Comparison of ENCODE assay signal across 19 cellular contexts in genomic region chr11:76230392-76230791, GRCh38. TPM values are rescaled to one million over a fixed set of nuclear protein-coding genes. Genes with fewer than 3 reads are reported as not detected.
"Had no signal": no experiment of that assay in that cellular context is flagged by ENCODE, and none has a peak within 500 bp of the region (broad histone marks: within the 10 kb centered on the region; RNA-seq: fewer than 3 reads in every experiment).

No MANE protein-coding gene starts in this region.

- DNase-seq: activated CD4-positive, alpha-beta T cell treated with anti-CD3 and anti-CD28 coated beads, Interleukin-2, amount 50 U/mL, for 1 hour; activated CD8-positive, alpha-beta memory T cell treated with anti-CD3 and anti-CD28 coated beads, Interleukin-2, amount 50 U/mL, for 4 hours; activated naive CD4-positive, alpha-beta T cell treated with anti-CD3 and anti-CD28 coated beads for 36 hours; activated T-cell treated with anti-CD3 and anti-CD28 coated beads, Interleukin-2, amount 50 U/mL, for 4 hours; brain microvascular endothelial cell; heart right ventricle; natural killer cell; nucleus accumbens; stimulated activated CD4-positive, alpha-beta T cell treated with anti-CD3 and anti-CD28 coated beads, Interleukin-12 subunit alpha, Interleukin-12 subunit beta, amount 100 ng/mL, for 4 hours; stimulated activated CD4-positive, alpha-beta T cell treated with anti-CD3 and anti-CD28 coated beads, Interleukin-1b, Interleukin-23, amount 100 ng/mL, for 48 hours; stimulated activated naive CD8-positive, alpha-beta T cell treated with anti-CD3 and anti-CD28 coated beads, Interleukin-15, amount 100 ng/mL, for 72 hours; T-helper 1 cell; trophoblast cell had no signal

- H3K4me3 ChIP-seq: coronary artery, gastroesophageal sphincter, heart right ventricle, lung, vagina had no signal

- H3K27ac ChIP-seq: brain microvascular endothelial cell, coronary artery, gastroesophageal sphincter, heart right ventricle, vagina had no signal

- H3K27me3 ChIP-seq: gastroesophageal sphincter, heart right ventricle, vagina had no signal

- H3K36me3 ChIP-seq: brain microvascular endothelial cell, gastroesophageal sphincter, heart right ventricle, vagina had no signal

- H3K9me3 ChIP-seq: gastroesophageal sphincter, heart right ventricle, vagina had no signal

- ATAC-seq: activated CD4-positive, CD25-positive, alpha-beta regulatory T cell treated with anti-CD3 and anti-CD28 coated beads, Interleukin-2, amount 50 U/mL, for 24 hours; activated T-cell treated with anti-CD3 and anti-CD28 coated beads, Interleukin-2, amount 50 U/mL, for 4 hours; gastroesophageal sphincter; heart right ventricle; natural killer cell; stimulated activated naive CD8-positive, alpha-beta T cell treated with anti-CD3 and anti-CD28 coated beads, Interleukin-15, amount 100 ng/mL, for 72 hours had no signal

RNA-seq across cellular contexts. Expression of gene WNT11, which starts 24.1 kb away (rescaled TPM):
- total RNA-seq: activated naive CD4-positive, alpha-beta T cell treated with anti-CD3 and anti-CD28 coated beads for 36 hours; epithelial cell of proximal tubule had no signal
